In genomic region chr5:177959315-177959714, GRCh38 we compare ENCODE assay signal across 27 cellular contexts. TPM values are rescaled to one million over a fixed set of nuclear protein-coding genes. Genes with fewer than 3 reads are reported as not detected.
"Had no signal": no experiment of that assay in that cellular context is flagged by ENCODE, and none has a peak within 500 bp of the region (broad histone marks: within the 10 kb centered on the region; RNA-seq: fewer than 3 reads in every experiment).

No MANE protein-coding gene starts in this region.

- H3K27ac ChIP-seq: breast epithelium had no signal

- H3K27ac Mint-ChIP-seq: activated B cell treated with CpG ODN at 0.5 μM for 24 hours; activated CD4-positive, alpha-beta memory T cell treated with anti-CD3 and anti-CD28 coated beads, Interleukin-2, amount 10 ng/mL, durations not matched to agents 7 days and 5 days; activated CD4-positive, alpha-beta T cell treated with anti-CD3 and anti-CD28 coated beads, Interleukin-2, amount 10 ng/mL, durations not matched to agents 24 days and 14 days; activated naive CD4-positive, alpha-beta T cell treated with anti-CD3 and anti-CD28 coated beads, Interleukin-2, amount 10 ng/mL, durations not matched to agents 7 days and 5 days; activated T-helper 17 cell treated with anti-CD3 and anti-CD28 coated beads, Interleukin-2, amount 50 U/mL, for 72 hours; T-helper 17 cell had no signal

- H3K9me3 Mint-ChIP-seq: activated B cell treated with CpG ODN at 0.5 μM for 24 hours; activated T-helper 17 cell treated with anti-CD3 and anti-CD28 coated beads, Interleukin-2, amount 50 U/mL, for 72 hours had no signal

- H3K4me3 Mint-ChIP-seq: activated B cell treated with CpG ODN at 0.5 μM for 24 hours; activated CD4-positive, alpha-beta memory T cell treated with anti-CD3 and anti-CD28 coated beads, Interleukin-2, amount 10 ng/mL, durations not matched to agents 7 days and 5 days; activated CD4-positive, alpha-beta T cell treated with anti-CD3 and anti-CD28 coated beads, Interleukin-2, amount 10 ng/mL, durations not matched to agents 24 days and 14 days; activated naive CD4-positive, alpha-beta T cell treated with anti-CD3 and anti-CD28 coated beads, Interleukin-2, amount 10 ng/mL, durations not matched to agents 7 days and 5 days; activated T-helper 17 cell treated with anti-CD3 and anti-CD28 coated beads, Interleukin-2, amount 50 U/mL, for 72 hours; T-helper 17 cell had no signal

- H3K9me3 ChIP-seq: breast epithelium had no signal

- H3K4me1 ChIP-seq: breast epithelium had no signal

- H3K27me3 ChIP-seq: breast epithelium had no signal

- H3K4me1 Mint-ChIP-seq: activated B cell treated with CpG ODN at 0.5 μM for 24 hours; activated CD4-positive, alpha-beta memory T cell treated with anti-CD3 and anti-CD28 coated beads, Interleukin-2, amount 10 ng/mL, durations not matched to agents 7 days and 5 days; activated CD4-positive, alpha-beta T cell treated with anti-CD3 and anti-CD28 coated beads, Interleukin-2, amount 10 ng/mL, durations not matched to agents 24 days and 14 days; activated naive CD4-positive, alpha-beta T cell treated with anti-CD3 and anti-CD28 coated beads, Interleukin-2, amount 10 ng/mL, durations not matched to agents 7 days and 5 days; activated T-helper 17 cell treated with anti-CD3 and anti-CD28 coated beads, Interleukin-2, amount 50 U/mL, for 72 hours had no signal

- H3K4me3 ChIP-seq: breast epithelium had no signal

- ATAC-seq: activated T-helper 17 cell treated with anti-CD3 and anti-CD28 coated beads, Interleukin-2, amount 50 U/mL, for 72 hours; PC-3; T-helper 17 cell had no signal

- FAIRE-seq: RCC 7860 had no signal

- H3K27me3 Mint-ChIP-seq: activated B cell treated with CpG ODN at 0.5 μM for 24 hours; activated CD4-positive, alpha-beta memory T cell treated with anti-CD3 and anti-CD28 coated beads, Interleukin-2, amount 10 ng/mL, durations not matched to agents 7 days and 5 days; activated CD4-positive, alpha-beta T cell treated with anti-CD3 and anti-CD28 coated beads, Interleukin-2, amount 10 ng/mL, durations not matched to agents 24 days and 14 days; activated naive CD4-positive, alpha-beta T cell treated with anti-CD3 and anti-CD28 coated beads, Interleukin-2, amount 10 ng/mL, durations not matched to agents 7 days and 5 days; activated T-helper 17 cell treated with anti-CD3 and anti-CD28 coated beads, Interleukin-2, amount 50 U/mL, for 72 hours; T-helper 17 cell had no signal

- H3K36me3 ChIP-seq: breast epithelium had no signal

- DNase-seq: activated B cell treated with CpG ODN at 0.5 μM for 24 hours; activated CD4-positive, alpha-beta memory T cell treated with anti-CD3 and anti-CD28 coated beads, Interleukin-2, amount 10 ng/mL, durations not matched to agents 7 days and 5 days; activated CD4-positive, alpha-beta T cell treated with anti-CD3 and anti-CD28 coated beads for 1 hour; activated CD4-positive, alpha-beta T cell treated with anti-CD3 and anti-CD28 coated beads, Interleukin-2, amount 10 ng/mL, durations not matched to agents 24 days and 14 days; activated gamma-delta T cell; activated naive CD4-positive, alpha-beta T cell treated with anti-CD3 and anti-CD28 coated beads, Interleukin-2, amount 10 ng/mL, durations not matched to agents 7 days and 5 days; activated T-cell treated with anti-CD3 and anti-CD28 coated beads for 4 hours; activated T-cell treated with anti-CD3 and anti-CD28 coated beads, Interleukin-2, amount 50 U/mL, for 48 hours; aorta; caudate nucleus; Kasumi-1; NCI-H1105 treated with DMSO at 0.1 percent for 48 hours; NCI-H1436 treated with DMSO at 0.1 percent for 48 hours; NCI-H187; NCI-H2081 treated with DMSO at 0.1 percent for 48 hours; NCI-H446; NCI-H524; PC-3; SHP77; T-helper 17 cell; T-helper 9 cell had no signal

RNA-seq across cellular contexts. Expression of gene PROP1, which starts 36.7 kb away (rescaled TPM):
- total RNA-seq: activated B cell treated with CpG ODN at 0.5 μM for 24 hours; activated CD4-positive, alpha-beta memory T cell treated with anti-CD3 and anti-CD28 coated beads, Interleukin-2, amount 10 ng/mL, durations not matched to agents 7 days and 5 days; activated CD4-positive, alpha-beta T cell treated with anti-CD3 and anti-CD28 coated beads, Interleukin-2, amount 10 ng/mL, durations not matched to agents 24 days and 14 days; activated CD8-positive, alpha-beta memory T cell treated with anti-CD3 and anti-CD28 coated beads for 36 hours; activated T-helper 17 cell treated with anti-CD3 and anti-CD28 coated beads, Interleukin-2, amount 50 U/mL, for 72 hours; aorta; breast epithelium; cerebellum; PC-3; SK-MEL-5; T-helper 17 cell had no signal
- polyA plus RNA-seq: aorta had no signal
